ENCODE assay signal across 9 cellular contexts in the genomic region with DNA sequence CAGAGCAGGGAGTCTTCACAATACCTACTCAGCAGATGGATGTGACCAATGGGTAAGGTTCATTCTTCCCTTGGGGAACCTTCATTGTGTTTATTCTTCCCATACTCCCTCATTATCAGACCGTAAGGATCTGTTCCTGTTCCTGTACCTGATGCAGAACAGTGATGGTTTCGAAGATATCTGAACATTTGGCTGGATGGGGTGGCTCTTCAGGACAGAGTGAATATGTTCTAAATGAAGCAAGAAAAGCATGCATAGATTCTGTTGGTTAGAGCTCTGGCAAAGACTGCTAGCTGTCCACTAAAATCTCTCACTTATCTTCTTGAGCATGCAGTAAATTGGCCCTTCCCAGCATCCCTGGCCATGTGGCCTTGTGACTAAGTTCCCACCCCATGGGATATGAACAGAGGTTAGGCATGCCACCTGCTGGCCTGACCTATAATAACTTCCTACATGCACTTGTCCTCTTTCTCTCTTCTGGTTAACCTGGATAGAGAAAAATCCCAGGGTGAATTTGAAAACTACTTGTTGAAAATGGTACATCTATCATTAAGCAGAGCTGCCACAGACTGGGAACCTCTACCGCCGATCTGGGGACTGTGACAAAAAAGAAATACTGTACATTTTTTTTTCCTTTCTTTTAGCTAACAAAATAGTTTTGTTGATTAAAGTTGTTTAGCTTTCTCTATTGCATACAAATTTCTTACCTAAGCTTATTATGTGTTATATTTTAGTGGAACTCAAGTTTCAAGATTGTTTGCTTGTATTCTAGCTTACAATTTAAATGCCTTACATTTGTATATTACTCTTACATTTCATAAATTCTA.
A peak's percentile ranks its signal among the peaks of the same experiment; 100 is the strongest.
DNase-seq lines count a peak whose midpoint lies in the region; ATAC-seq, FAIRE-seq and TF ChIP-seq lines count a peak whose summit lies in the region.
"Had no signal": no experiment of that assay in that cellular context is flagged by ENCODE, and none has a peak within 500 bp of the region (broad histone marks: within the 10 kb centered on the region; RNA-seq: fewer than 3 reads in every experiment).

No MANE protein-coding gene starts in this region.

- H3K79me2 ChIP-seq in endothelial cell of umbilical vein (ENCODE audit: control insufficient read depth, insufficient read depth, low read length): no peaks in the 10 kb centered on the region

- TF ChIP-seq CTCF in endothelial cell of umbilical vein (IDR thresholded peaks at IDR 0.05; ENCODE audit: extremely low read depth in 1 of 2, insufficient read depth in 1 of 2, low read depth in 1 of 2, low read length in 2 of 2): peak; percentile 58 to 63

- H2AFZ ChIP-seq in endothelial cell of umbilical vein (ENCODE audit: low read depth, low read length): peak overlapping the region; percentile 44

- DNase-seq in C1 segment of cervical spinal cord (lab: John Stamatoyannopoulos, UW) (peak in 9 of 14 donors; percentile 0 to 27 (median 3)), NCI-H446 treated with DMSO at 0.1 percent for 48 hours (lab: John Stamatoyannopoulos, UW) (peak; percentile 70), endothelial cell of umbilical vein (ENCODE audit: low read depth, low spot score) (peak; percentile 78), mucosa of gallbladder (ENCODE audit: low spot score) (peak; percentile 59)
- DNase-seq in activated CD4-positive, alpha-beta memory T cell treated with anti-CD3 and anti-CD28 coated beads for 36 hours: peak; percentile 68
- DNase-seq in stimulated activated naive CD8-positive, alpha-beta T cell treated with anti-CD3 and anti-CD28 coated beads, Interleukin-15, amount 100 ng/mL, for 72 hours: peak; percentile 32 to 49

- TF ChIP-seq POLR2A in endothelial cell of umbilical vein (IDR thresholded peaks at IDR 0.05; ENCODE audit: low read depth, low read length): no peak

- H3K27ac ChIP-seq in endothelial cell of umbilical vein (ENCODE audit: insufficient read depth, low read depth, low read length): no peak overlapping the region
- H3K27ac ChIP-seq: SK-N-MC had no signal

- H3K4me3 Mint-ChIP-seq in activated CD4-positive, alpha-beta memory T cell treated with anti-CD3 and anti-CD28 coated beads for 36 hours: no peak overlapping the region
- H3K4me3 Mint-ChIP-seq in stimulated activated naive CD8-positive, alpha-beta T cell treated with anti-CD3 and anti-CD28 coated beads, Interleukin-15, amount 100 ng/mL, for 72 hours: no peak overlapping the region

- intact Hi-C loops in activated CD4-positive, alpha-beta memory T cell treated with anti-CD3 and anti-CD28 coated beads for 36 hours (cut with micrococcal nuclease): loop anchor here (1.0 to 10.0 kb wide), 5 partner anchors 384 to 1637 kb away; a partner anchor contains a TSS
- intact Hi-C loops in endothelial cell of umbilical vein (cut with micrococcal nuclease): loop anchor here (1.0 kb wide), 7 partner anchors 382 to 1637 kb away; no protein-coding TSS in a partner anchor

- dilution Hi-C loops in endothelial cell of umbilical vein (cut with MboI; ENCODE audit: extremely low pct_ligation_motif_present, low sequenced_read_pairs): no loop called here

- no TSS peak for BruUV-seq in endothelial cell of umbilical vein (replicated peaks; lab: Mats Ljungman, UMichigan)

- H3K27ac Mint-ChIP-seq in activated CD4-positive, alpha-beta memory T cell treated with anti-CD3 and anti-CD28 coated beads for 36 hours: no peak overlapping the region
- no peak overlapping the region for H3K27ac Mint-ChIP-seq in stimulated activated naive CD8-positive, alpha-beta T cell treated with anti-CD3 and anti-CD28 coated beads, Interleukin-15, amount 100 ng/mL, for 72 hours

- no peaks in the 10 kb centered on the region for H3K36me3 Mint-ChIP-seq in activated CD4-positive, alpha-beta memory T cell treated with anti-CD3 and anti-CD28 coated beads for 36 hours

- peak; percentile 94 for ATAC-seq in GM18907 (IDR thresholded peaks at IDR 0.05; ENCODE audit: unreplicated experiment)
- peak; percentile 92 for ATAC-seq in HG03103 (IDR thresholded peaks at IDR 0.05; ENCODE audit: low read depth, unreplicated experiment)
- peak; percentile 86 for ATAC-seq in stimulated activated naive CD8-positive, alpha-beta T cell treated with anti-CD3 and anti-CD28 coated beads, Interleukin-15, amount 100 ng/mL, for 72 hours

- CTCF ChIA-PET in activated CD4-positive, alpha-beta memory T cell treated with anti-CD3 and anti-CD28 coated beads for 36 hours (lab: Charles Lee): interaction anchor here (0.6 to 5.1 kb wide), 12 partner anchors 129 to 1637 kb away, joined by 3 to 68 read pairs (median 4); no protein-coding TSS in a partner anchor
- CTCF ChIA-PET in endothelial cell of umbilical vein (lab: Charles Lee): interaction anchor here (0.6 to 4.0 kb wide), 28 partner anchors 9 to 1732 kb away, joined by 3 to 33 read pairs (median 4); no protein-coding TSS in a partner anchor

- no peaks in the 10 kb centered on the region for H3K4me1 ChIP-seq in endothelial cell of umbilical vein (ENCODE audit: control insufficient read depth, extremely low read depth, insufficient read depth, low read length)

- peak; percentile 55 for FAIRE-seq in endothelial cell of umbilical vein (lab: Jason Lieb, UNC)

- peaks cover 6% of the 10 kb centered on the region for H3K27me3 Mint-ChIP-seq in activated CD4-positive, alpha-beta memory T cell treated with anti-CD3 and anti-CD28 coated beads for 36 hours
- H3K27me3 Mint-ChIP-seq in stimulated activated naive CD8-positive, alpha-beta T cell treated with anti-CD3 and anti-CD28 coated beads, Interleukin-15, amount 100 ng/mL, for 72 hours: peaks cover 7% of the 10 kb centered on the region

- no peak overlapping the region for H3K4me2 ChIP-seq in endothelial cell of umbilical vein (ENCODE audit: insufficient read depth, low read length)

- no peak overlapping the region for H3K9ac ChIP-seq in endothelial cell of umbilical vein (replicated peaks; ENCODE audit: extremely low read depth, insufficient read depth, low read length)

- H3K36me3 ChIP-seq in endothelial cell of umbilical vein (ENCODE audit: control insufficient read depth in 2 of 2, extremely low read depth in 1 of 2, insufficient read depth in 2 of 2, low read length in 2 of 2): no peaks in the 10 kb centered on the region

- H3K9me3 Mint-ChIP-seq in activated CD4-positive, alpha-beta memory T cell treated with anti-CD3 and anti-CD28 coated beads for 36 hours: no peaks in the 10 kb centered on the region
- no peaks in the 10 kb centered on the region for H3K9me3 Mint-ChIP-seq in stimulated activated naive CD8-positive, alpha-beta T cell treated with anti-CD3 and anti-CD28 coated beads, Interleukin-15, amount 100 ng/mL, for 72 hours

- H3K4me3 ChIP-seq in endothelial cell of umbilical vein (replicated peaks in 1 of 3; ENCODE audit: insufficient read depth in 1 of 3, low read depth in 1 of 3, low read length in 3 of 3): no peak overlapping the region
- H3K4me3 ChIP-seq: SK-N-MC had no signal

- no peaks in the 10 kb centered on the region for H3K4me1 Mint-ChIP-seq in activated CD4-positive, alpha-beta memory T cell treated with anti-CD3 and anti-CD28 coated beads for 36 hours (ENCODE audit: low read depth)
- peaks cover 6% of the 10 kb centered on the region for H3K4me1 Mint-ChIP-seq in stimulated activated naive CD8-positive, alpha-beta T cell treated with anti-CD3 and anti-CD28 coated beads, Interleukin-15, amount 100 ng/mL, for 72 hours

- no peaks in the 10 kb centered on the region for H3K9me3 ChIP-seq in endothelial cell of umbilical vein (replicated peaks; ENCODE audit: control insufficient read depth, insufficient read depth, low read length)

- H3K27me3 ChIP-seq in endothelial cell of umbilical vein (ENCODE audit: control insufficient read depth in 2 of 2, insufficient read depth in 2 of 2, low read length in 2 of 2): no peaks in the 10 kb centered on the region

- no peaks in the 10 kb centered on the region for H4K20me1 ChIP-seq in endothelial cell of umbilical vein (replicated peaks; ENCODE audit: control insufficient read depth, extremely low read depth, insufficient read depth, low read length)

- no peaks in the 10 kb centered on the region for H3K9me1 ChIP-seq in endothelial cell of umbilical vein (replicated peaks; ENCODE audit: control insufficient read depth, extremely low read depth, insufficient read depth, low read length)

- POLR2A ChIA-PET in activated CD4-positive, alpha-beta memory T cell treated with anti-CD3 and anti-CD28 coated beads for 36 hours (lab: Charles Lee): interaction anchor here (0.7 to 0.9 kb wide), 2 partner anchors 398 to 1637 kb away, joined by 3 to 5 read pairs; no protein-coding TSS in a partner anchor
- POLR2A ChIA-PET in endothelial cell of umbilical vein (lab: Charles Lee): no interaction called here

TF ChIP-seq in endothelial cell of umbilical vein, 7 proteins besides CTCF, POLR2A, EP300 and RAD21:
- no peak for TF ChIP-seq FOS (IDR thresholded peaks at IDR 0.05; ENCODE audit: borderline replicate concordance, insufficient read depth, low read length)
- TF ChIP-seq MYC (IDR thresholded peaks at IDR 0.05; ENCODE audit: low read depth, low read length): peak; percentile 47
- TF ChIP-seq, protein P1, sequence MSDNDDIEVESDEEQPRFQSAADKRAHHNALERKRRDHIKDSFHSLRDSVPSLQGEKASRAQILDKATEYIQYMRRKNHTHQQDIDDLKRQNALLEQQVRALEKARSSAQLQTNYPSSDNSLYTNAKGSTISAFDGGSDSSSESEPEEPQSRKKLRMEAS (IDR thresholded peaks at IDR 0.05; ENCODE audit: insufficient read depth, insufficient read length): peak; percentile 72

Comparison
In these comparisons a context has a peak if more than half of its experiments do, and no peak if none do; other contexts are left out.
1. DNase-seq: peak in every context shown above with its lines; median percentile 78 in endothelial cell of umbilical vein; 70 in NCI-H446 treated with DMSO at 0.1 percent for 48 hours; 68 in activated CD4-positive, alpha-beta memory T cell treated with anti-CD3 and anti-CD28 coated beads for 36 hours; 59 in mucosa of gallbladder; 40 in stimulated activated naive CD8-positive, alpha-beta T cell treated with anti-CD3 and anti-CD28 coated beads, Interleukin-15, amount 100 ng/mL, for 72 hours; 3 in C1 segment of cervical spinal cord.